In the genomic region with DNA sequence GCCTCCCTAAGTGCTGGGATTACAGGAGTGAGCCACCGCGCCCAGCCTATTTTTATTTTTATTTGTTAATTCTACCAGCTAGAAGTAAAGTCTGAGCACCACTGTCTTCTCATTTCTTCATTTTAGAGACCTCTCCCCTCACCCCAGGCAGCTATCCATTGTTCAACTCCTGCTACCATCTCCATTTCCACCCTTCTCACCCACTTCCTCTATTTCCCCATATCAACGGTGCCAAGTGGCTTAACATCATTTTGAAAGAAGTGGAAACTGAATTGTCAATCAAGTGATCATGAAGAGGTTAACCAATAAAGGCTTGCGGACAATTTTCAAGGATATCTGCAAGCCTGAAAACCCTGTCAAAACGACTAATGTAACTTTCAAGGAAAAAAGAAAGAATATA, we compare ENCODE assay signal across 28 cellular contexts.
"Had no signal": no experiment of that assay in that cellular context is flagged by ENCODE, and none has a peak within 500 bp of the region (broad histone marks: within the 10 kb centered on the region; RNA-seq: fewer than 3 reads in every experiment).

No MANE protein-coding gene starts in this region.

- FAIRE-seq: astrocyte, kidney had no signal

- H3K4me3 Mint-ChIP-seq: activated CD4-positive, alpha-beta memory T cell treated with anti-CD3 and anti-CD28 coated beads, Interleukin-2, amount 10 ng/mL, durations not matched to agents 7 days and 5 days; activated CD4-positive, alpha-beta T cell treated with anti-CD3 and anti-CD28 coated beads, Interleukin-2, amount 10 ng/mL, durations not matched to agents 24 days and 14 days; activated T-cell treated with anti-CD3 and anti-CD28 coated beads, Interleukin-2, amount 50 U/mL, for 24 hours; immature natural killer cell; nephron had no signal

- ATAC-seq: left colon; sciatic nerve; stimulated activated naive CD8-positive, alpha-beta T cell treated with anti-CD3 and anti-CD28 coated beads, Interleukin-15, Interleukin-2, amounts not matched to agents 100 U/mL and 50 U/mL, for 24 hours had no signal

- DNase-seq: activated CD4-positive, alpha-beta memory T cell treated with anti-CD3 and anti-CD28 coated beads, Interleukin-2, amount 10 ng/mL, durations not matched to agents 7 days and 5 days; activated CD4-positive, alpha-beta T cell treated with anti-CD3 and anti-CD28 coated beads, Interleukin-2, amount 10 ng/mL, durations not matched to agents 24 days and 14 days; activated CD4-positive, CD25-positive, alpha-beta regulatory T cell treated with anti-CD3 and anti-CD28 coated beads, Interleukin-2, amount 50 U/mL, for 72 hours; activated CD8-positive, alpha-beta memory T cell treated with anti-CD3 and anti-CD28 coated beads, Interleukin-2, amount 50 U/mL, for 48 hours; activated gamma-delta T cell; activated naive CD4-positive, alpha-beta T cell treated with anti-CD3 and anti-CD28 coated beads, Interleukin-2, amount 50 U/mL, for 16 hours; activated T-cell treated with anti-CD3 and anti-CD28 coated beads, Interleukin-2, amount 50 U/mL, for 24 hours; amniotic stem cell; brain microvascular endothelial cell; dorsolateral prefrontal cortex; effector memory CD4-positive, alpha-beta T cell; erythroblast; head of caudate nucleus; hypothalamus; immature natural killer cell; kidney; left colon; mammary epithelial cell; stimulated activated CD4-positive, alpha-beta T cell treated with anti-CD3 and anti-CD28 coated beads, Interleukin-12 subunit alpha, Interleukin-12 subunit beta, amount 100 ng/mL, for 4 hours; stimulated activated CD4-positive, alpha-beta T cell treated with anti-CD3 and anti-CD28 coated beads, Interleukin-4, amount 100 ng/mL, for 1 hour; stimulated activated naive CD8-positive, alpha-beta T cell treated with anti-CD3 and anti-CD28 coated beads, Interleukin-15, Interleukin-2, amounts not matched to agents 100 U/mL and 50 U/mL, for 24 hours; testis; transverse colon; WERI-Rb-1 had no signal

- H3K27me3 Mint-ChIP-seq: activated CD4-positive, alpha-beta memory T cell treated with anti-CD3 and anti-CD28 coated beads, Interleukin-2, amount 10 ng/mL, durations not matched to agents 7 days and 5 days; activated CD4-positive, alpha-beta T cell treated with anti-CD3 and anti-CD28 coated beads, Interleukin-2, amount 10 ng/mL, durations not matched to agents 24 days and 14 days; activated T-cell treated with anti-CD3 and anti-CD28 coated beads, Interleukin-2, amount 50 U/mL, for 24 hours; progenitor cell of endocrine pancreas had no signal

- H3K9me3 Mint-ChIP-seq: activated CD4-positive, alpha-beta memory T cell treated with anti-CD3 and anti-CD28 coated beads, Interleukin-2, amount 10 ng/mL, durations not matched to agents 7 days and 5 days; activated T-cell treated with anti-CD3 and anti-CD28 coated beads, Interleukin-2, amount 50 U/mL, for 24 hours; immature natural killer cell; nephron had no signal

- H3K27ac Mint-ChIP-seq: activated CD4-positive, alpha-beta memory T cell treated with anti-CD3 and anti-CD28 coated beads, Interleukin-2, amount 10 ng/mL, durations not matched to agents 7 days and 5 days; activated CD4-positive, alpha-beta T cell treated with anti-CD3 and anti-CD28 coated beads, Interleukin-2, amount 10 ng/mL, durations not matched to agents 24 days and 14 days; activated T-cell treated with anti-CD3 and anti-CD28 coated beads, Interleukin-2, amount 50 U/mL, for 24 hours; immature natural killer cell; nephron; progenitor cell of endocrine pancreas had no signal
